In the genomic region with DNA sequence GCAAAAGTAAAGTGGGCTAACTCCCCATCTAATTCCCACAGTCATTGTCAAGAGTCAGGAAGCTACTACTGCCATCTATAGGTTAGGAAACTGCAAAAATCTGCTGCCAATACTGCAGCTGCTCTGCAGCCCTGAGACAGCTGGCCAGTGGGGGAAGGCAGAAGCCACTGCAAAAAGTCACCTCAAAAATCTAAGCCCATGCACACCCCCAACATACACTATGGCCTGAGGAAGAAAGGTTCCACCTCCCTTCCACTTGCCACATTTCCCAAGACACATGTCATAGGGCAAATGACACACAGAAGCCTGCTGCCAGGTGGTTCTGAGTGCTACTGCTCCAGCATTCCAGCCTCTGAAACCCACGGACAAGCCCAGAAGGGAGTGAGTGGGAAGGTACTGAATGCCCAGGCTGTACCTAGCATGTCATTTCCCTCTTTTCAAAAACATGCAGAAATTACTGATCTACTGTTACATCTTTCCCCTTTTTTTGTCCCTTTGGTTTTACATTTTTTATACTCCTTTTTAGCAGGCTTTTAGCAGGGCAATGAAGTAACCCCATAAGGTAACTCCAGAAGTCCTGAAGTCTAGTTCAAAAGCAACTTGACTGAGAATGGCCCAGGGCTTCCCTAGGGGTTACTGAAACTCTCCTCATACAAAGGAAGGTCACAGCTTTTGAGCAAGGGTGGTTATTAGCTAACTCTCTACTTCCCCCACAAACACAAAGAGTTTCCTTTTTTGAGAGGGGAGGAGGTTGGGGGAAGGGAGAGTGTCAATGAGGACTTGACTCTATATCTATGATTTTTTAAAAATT, we compare ENCODE assay signal across 8 cellular contexts. TPM values are rescaled to one million over a fixed set of nuclear protein-coding genes. Genes with fewer than 3 reads are reported as not detected.
DNase-seq lines count a peak whose midpoint lies in the region; ATAC-seq and FAIRE-seq lines count a peak whose summit lies in the region.

No MANE protein-coding gene starts in this region.

- no peaks in the 10 kb centered on the region for H3K27me3 Mint-ChIP-seq in stimulated activated memory B cell treated with anti-CD40 and anti-IgM and Interleukin-4, amounts not matched to agents 10 μg/mL and 1 μg/mL and 100 μg/mL, for 72 hours

- peak overlapping the region; percentile 19 for H3K4me3 Mint-ChIP-seq in stimulated activated memory B cell treated with anti-CD40 and anti-IgM and Interleukin-4, amounts not matched to agents 10 μg/mL and 1 μg/mL and 100 μg/mL, for 72 hours

- H3K4me1 Mint-ChIP-seq in stimulated activated memory B cell treated with anti-CD40 and anti-IgM and Interleukin-4, amounts not matched to agents 10 μg/mL and 1 μg/mL and 100 μg/mL, for 72 hours: peaks cover 27% of the 10 kb centered on the region

- no peaks in the 10 kb centered on the region for H3K4me1 ChIP-seq in small intestine (ENCODE audit: control insufficient read depth in 2 of 2, insufficient read depth in 1 of 2, low read depth in 1 of 2, low read length in 1 of 2)

- H3K9me3 Mint-ChIP-seq in stimulated activated memory B cell treated with anti-CD40 and anti-IgM and Interleukin-4, amounts not matched to agents 10 μg/mL and 1 μg/mL and 100 μg/mL, for 72 hours: no peaks in the 10 kb centered on the region

- no peak overlapping the region for H3K4me3 ChIP-seq in small intestine (ENCODE audit: low read depth in 1 of 2, low read length in 2 of 2)

- H3K9me3 ChIP-seq in small intestine (ENCODE audit: control insufficient read depth, low read depth): no peaks in the 10 kb centered on the region

- H3K27me3 ChIP-seq in small intestine (ENCODE audit: control insufficient read depth in 2 of 2, insufficient read depth in 2 of 2, low read length in 2 of 2): no peaks in the 10 kb centered on the region

- H3K36me3 ChIP-seq in small intestine (ENCODE audit: control insufficient read depth in 2 of 2, insufficient read depth in 2 of 2, low read length in 2 of 2): peaks cover 5 to 17% of the 10 kb centered on the region in 2 donors

- peak; percentile 61 for ATAC-seq in HG03571 (IDR thresholded peaks at IDR 0.05; ENCODE audit: unreplicated experiment)
- peak; percentile 94 for ATAC-seq in stimulated activated memory B cell treated with anti-CD40 and anti-IgM and Interleukin-4, amounts not matched to agents 10 μg/mL and 1 μg/mL and 100 μg/mL, for 72 hours

- H3K36me3 Mint-ChIP-seq in stimulated activated memory B cell treated with anti-CD40 and anti-IgM and Interleukin-4, amounts not matched to agents 10 μg/mL and 1 μg/mL and 100 μg/mL, for 72 hours: peaks cover 41% of the 10 kb centered on the region

- peak overlapping the region; percentile 9 for H3K27ac Mint-ChIP-seq in stimulated activated memory B cell treated with anti-CD40 and anti-IgM and Interleukin-4, amounts not matched to agents 10 μg/mL and 1 μg/mL and 100 μg/mL, for 72 hours

- 32 to 72% (median 65%) methylated on average over 1 of the region's 1 CpG for WGBS in small intestine, 3 donors

- peak; percentile 23 for DNase-seq in NCI-H1092 treated with DMSO at 0.1 percent for 48 hours (lab: John Stamatoyannopoulos, UW)
- DNase-seq in NCI-H1092 (lab: John Stamatoyannopoulos, UW): no peak
- peak; percentile 91 for DNase-seq in SKM-1 treated with dmso at 0.1 percent for 144 hours (lab: John Stamatoyannopoulos, UW; ENCODE audit: unreplicated experiment)
- peak; percentile 22 for DNase-seq in glomerular visceral epithelial cell (ENCODE audit: extremely low spot score)
- no peak for DNase-seq in small intestine
- no peak for DNase-seq in activated naive CD4-positive, alpha-beta T cell (lab: John Stamatoyannopoulos, UW)

- H3K27ac ChIP-seq in small intestine (ENCODE audit: low read depth in 1 of 2, low read length in 1 of 2): no peak overlapping the region

- FAIRE-seq in small intestine (lab: Jason Lieb, UNC): no peak

RNA-seq across cellular contexts. Expression of gene DGCR2, which starts 36.8 kb away (rescaled TPM):
- 10 to 100 TPM; 14.8 to 52.9 (median 15.1) TPM for polyA plus RNA-seq in small intestine

RNA-seq across cellular contexts. Expression of gene TSSK2, which starts 45.7 kb away (rescaled TPM):
- polyA plus RNA-seq in small intestine: under 1 TPM in 1 of 3 donors, not detected in 2; 0.04 TPM

RNA-seq across cellular contexts. Expression of gene ESS2, which starts 59.0 kb away (rescaled TPM):
- polyA plus RNA-seq in small intestine: 10 to 100 TPM; 11.2 to 13.5 (median 11.7) TPM

Comparison
In these comparisons a context has a peak if more than half of its experiments do, and no peak if none do; other contexts are left out.
1. DNase-seq: peak in NCI-H1092 treated with DMSO at 0.1 percent for 48 hours (single experiment), SKM-1 treated with dmso at 0.1 percent for 144 hours (single experiment) and glomerular visceral epithelial cell (single experiment); none in NCI-H1092 (single experiment), small intestine (single experiment) and activated naive CD4-positive, alpha-beta T cell (0 of 4).